Comparison of ENCODE assay signal across 1 cellular context in genomic region chr2:63851912-63852311, GRCh38.
TF ChIP-seq lines count a peak whose summit lies in the region.

No MANE protein-coding gene starts in this region.

TF ChIP-seq in GM23338, 12 proteins besides CTCF, POLR2A, EP300 and RAD21 (continued from another document):
- TF ChIP-seq ZNF462 (CRISPR knock-in tag; IDR thresholded peaks at IDR 0.05) = no peak
- no peak for TF ChIP-seq ETS1 (IDR thresholded peaks at IDR 0.05)
- no peak for TF ChIP-seq NANOG (IDR thresholded peaks at IDR 0.05; ENCODE audit: borderline replicate concordance)
- TF ChIP-seq ZNF114 (CRISPR knock-in tag; IDR thresholded peaks at IDR 0.05) = no peak
- no peak for TF ChIP-seq CREB1 (CRISPR knock-in tag; IDR thresholded peaks at IDR 0.05; ENCODE audit: low read depth)
- no peak for TF ChIP-seq EZH2phosphoT487 (IDR thresholded peaks at IDR 0.05; ENCODE audit: unreplicated experiment)
- TF ChIP-seq ZNF331 (CRISPR knock-in tag; IDR thresholded peaks at IDR 0.05; ENCODE audit: low read depth) = no peak
- TF ChIP-seq EZH2 (IDR thresholded peaks at IDR 0.05; ENCODE audit: low read depth, unreplicated experiment) = no peak
- TF ChIP-seq REST (IDR thresholded peaks at IDR 0.05; ENCODE audit: unreplicated experiment) = no peak
- TF ChIP-seq STAT1 (IDR thresholded peaks at IDR 0.05; ENCODE audit: unreplicated experiment) = no peak
